In genomic region chr12:54821676-54822075, GRCh38 we compare ENCODE assay signal across 11 cellular contexts. TPM values are rescaled to one million over a fixed set of nuclear protein-coding genes. Genes with fewer than 3 reads are reported as not detected.
"Had no signal": no experiment of that assay in that cellular context is flagged by ENCODE, and none has a peak within 500 bp of the region (broad histone marks: within the 10 kb centered on the region; RNA-seq: fewer than 3 reads in every experiment).

No MANE protein-coding gene starts in this region.

- H3K27ac ChIP-seq: GM23248, HL-60 had no signal

- H3K4me3 ChIP-seq: GM23248, HAP-1 had no signal

- H3K9me3 ChIP-seq: HAP-1 had no signal

- ATAC-seq: HCT116, HepG2 had no signal

- H3K36me3 ChIP-seq: HAP-1 had no signal

- H2AFZ ChIP-seq: GM23248 had no signal

- H3K9ac ChIP-seq: GM23248 had no signal

- H3K4me1 ChIP-seq: HAP-1 had no signal

- DNase-seq: GM23248, GOT3, H7, HFFc6 had no signal

RNA-seq across cellular contexts. Expression of gene MUCL1, which starts 32.6 kb away (rescaled TPM):
- total RNA-seq: GM23248, H4, H7, HepG2, HFFc6, HT1080 had no signal
- polyA plus RNA-seq: GM23248, HepG2, IgD-negative memory B cell had no signal
